1 cellular context compared by ENCODE assay signal in genomic region chr10:69074532-69074931, GRCh38.
TF ChIP-seq lines count a peak whose summit lies in the region.

No MANE protein-coding gene starts in this region.

TF ChIP-seq in SK-N-SH, 30 proteins besides CTCF, POLR2A, EP300 and RAD21 (continued from another document):
- TF ChIP-seq IRF3 (IDR thresholded peaks at IDR 0.05; ENCODE audit: low read depth, low read length) (no peak), REST (IDR thresholded peaks at IDR 0.05; ENCODE audit: low read depth, low read length) (no peak), GABPA (IDR thresholded peaks at IDR 0.05; ENCODE audit: low read depth) (no peak), CHD2 (IDR thresholded peaks at IDR 0.05; ENCODE audit: low read length, partially characterized antibody) (no peak), SIN3A (IDR thresholded peaks at IDR 0.05; ENCODE audit: borderline replicate concordance, low read depth, low read length) (no peak)
